Comparison of ENCODE assay signal across 7 cellular contexts in the genomic region with DNA sequence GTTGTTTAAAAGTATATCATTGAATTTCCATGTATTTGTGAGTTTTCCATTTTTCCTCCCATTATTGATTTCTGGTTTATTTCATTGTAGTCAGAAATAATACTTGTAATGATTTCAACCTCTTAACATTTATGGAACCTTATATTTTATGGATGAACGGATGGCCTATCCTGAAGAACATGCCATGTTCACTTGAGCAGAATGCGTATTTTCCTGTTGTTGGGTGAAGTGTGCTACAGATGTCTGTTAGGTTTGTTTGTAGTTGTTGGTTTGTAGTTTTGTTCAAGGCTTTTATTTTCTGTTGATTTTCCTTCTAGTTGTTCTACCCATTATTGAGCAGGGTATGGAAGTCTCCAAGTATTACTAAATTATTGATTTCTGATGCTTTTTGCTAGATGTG.
"Had no signal": no experiment of that assay in that cellular context is flagged by ENCODE, and none has a peak within 500 bp of the region (broad histone marks: within the 10 kb centered on the region; RNA-seq: fewer than 3 reads in every experiment).

No MANE protein-coding gene starts in this region.

- DNase-seq: IMR-90, KBM-7, KG1 had no signal

- H3K4me2 ChIP-seq: KMS-11 had no signal

- FAIRE-seq: HepG2, HTR-8/SVneo had no signal

- H3K9ac ChIP-seq: KMS-11 had no signal

- ATAC-seq: HepG2 had no signal

- H3K27ac ChIP-seq: HL-60, KMS-11 had no signal
